ENCODE assay signal across 27 cellular contexts in the genomic region with DNA sequence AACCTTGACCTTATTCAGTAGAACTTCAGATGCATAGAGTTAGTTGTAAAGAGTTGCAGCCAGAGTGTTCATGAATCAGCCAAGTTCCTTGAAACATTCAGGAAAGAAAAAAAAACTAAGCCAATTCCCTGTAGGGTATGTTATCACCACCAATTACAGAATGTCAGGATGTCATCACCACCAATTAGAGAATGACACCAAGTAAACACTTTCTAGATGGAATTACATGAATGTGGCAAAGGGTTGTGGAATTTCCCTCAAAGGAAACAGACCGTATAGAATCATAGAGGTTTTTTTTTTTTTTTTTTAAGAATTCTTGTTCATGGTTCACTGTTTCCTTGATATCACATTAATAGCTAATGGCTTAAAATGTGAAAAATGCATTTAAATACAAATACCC.
DNase-seq lines count a peak whose midpoint lies in the region; TF ChIP-seq lines count a peak whose summit lies in the region.
"Had no signal": no experiment of that assay in that cellular context is flagged by ENCODE, and none has a peak within 500 bp of the region (broad histone marks: within the 10 kb centered on the region; RNA-seq: fewer than 3 reads in every experiment).

No MANE protein-coding gene starts in this region.

- TF ChIP-seq CTCF in sigmoid colon (IDR thresholded peaks at IDR 0.05) = no peak

- H3K36me3 ChIP-seq in sigmoid colon = no peaks in the 10 kb centered on the region

- peaks cover 0 to 6% (median 2%) of the 10 kb centered on the region in 4 donors for H3K4me1 ChIP-seq in sigmoid colon
- H3K4me1 ChIP-seq: body of pancreas had no signal

- no peaks in the 10 kb centered on the region for H3K27me3 ChIP-seq in sigmoid colon
- H3K27me3 ChIP-seq: body of pancreas had no signal

- intact Hi-C loops in sigmoid colon (cut with DNase I) = no loop called here

- no peak for TF ChIP-seq POLR2A in sigmoid colon (IDR thresholded peaks at IDR 0.05)

- DNase-seq in NCI-H748 (lab: John Stamatoyannopoulos, UW; ENCODE audit: unreplicated experiment) = peak; percentile 9
- no peak for DNase-seq in NCI-H748 treated with DMSO at 0.1 percent for 48 hours (lab: John Stamatoyannopoulos, UW)
- DNase-seq in amniotic epithelial cell (ENCODE audit: low read depth) = peak; percentile 22
- DNase-seq in glomerular visceral epithelial cell (ENCODE audit: extremely low spot score) = peak; percentile 78
- DNase-seq in skeletal muscle cell (ENCODE audit: low read depth) = peak; percentile 25
- no peak for DNase-seq in NCI-H187 (lab: John Stamatoyannopoulos, UW)
- DNase-seq in sigmoid colon = no peak
- DNase-seq in NCI-H1092 (lab: John Stamatoyannopoulos, UW) = no peak
- DNase-seq: activated CD4-positive, alpha-beta T cell treated with anti-CD3 and anti-CD28 coated beads for 1 hour; activated CD8-positive, alpha-beta T cell treated with anti-CD3 and anti-CD28 coated beads, Interleukin-2, amount 10 ng/mL, durations not matched to agents 7 days and 5 days; activated effector memory CD4-positive, alpha-beta T cell treated with Interleukin-2 at 50 U/mL for 16 hours; activated naive CD8-positive, alpha-beta T cell treated with anti-CD3 and anti-CD28 coated beads, Interleukin-2, amount 10 ng/mL, durations not matched to agents 7 days and 5 days; activated T-cell treated with anti-CD3 and anti-CD28 coated beads for 4 hours; body of pancreas; CD8-positive, alpha-beta memory T cell; DMS153; glutamatergic neuron; GOT3; mammary epithelial cell; NCI-H1436 treated with DMSO at 0.1 percent for 48 hours; NCI-H524; stimulated activated CD4-positive, alpha-beta T cell treated with anti-CD3 and anti-CD28 coated beads, Interleukin-12 subunit alpha, Interleukin-12 subunit beta, amount 100 ng/mL, for 4 hours; stimulated activated CD4-positive, alpha-beta T cell treated with anti-CD3 and anti-CD28 coated beads, Interleukin-4, amount 100 ng/mL, for 24 hours; stimulated activated naive CD4-positive, alpha-beta T cell; T-helper 1 cell had no signal

- no peaks in the 10 kb centered on the region for H3K9me3 ChIP-seq in sigmoid colon
- H3K9me3 ChIP-seq: body of pancreas had no signal

- no peak overlapping the region for H3K4me3 ChIP-seq in skeletal muscle cell (ENCODE audit: low read depth, low read length)
- H3K4me3 ChIP-seq in sigmoid colon = no peak overlapping the region
- H3K4me3 ChIP-seq: body of pancreas, coronary artery, GM12878 had no signal

- no peak overlapping the region for H3K27ac ChIP-seq in sigmoid colon
- H3K27ac ChIP-seq: body of pancreas, coronary artery had no signal

- no peak for TF ChIP-seq EP300 in sigmoid colon (IDR thresholded peaks at IDR 0.05)

- WGBS in sigmoid colon, 2 donors = 48 to 55% methylated on average over 1 of the region's 1 CpG

Comparison
In these comparisons a context has a peak if more than half of its experiments do, and no peak if none do; other contexts are left out.
1. DNase-seq: peak in NCI-H748 (single experiment), amniotic epithelial cell (single experiment), glomerular visceral epithelial cell (single experiment) and skeletal muscle cell (single experiment); none in NCI-H748 treated with DMSO at 0.1 percent for 48 hours (single experiment), NCI-H187 (0 of 2), sigmoid colon (single experiment) and NCI-H1092 (single experiment).